ENCODE assay signal across 8 cellular contexts in genomic region chr5:126972062-126972895, GRCh38.
A peak's percentile ranks its signal among the peaks of the same experiment; 100 is the strongest.
DNase-seq lines count a peak whose midpoint lies in the region; ATAC-seq, FAIRE-seq and TF ChIP-seq lines count a peak whose summit lies in the region.

No MANE protein-coding gene starts in this region.

- H3K79me2 ChIP-seq in DOHH2 (ENCODE audit: control insufficient read depth, low read length), result peaks cover 60% of the 10 kb centered on the region

- H3K9me3 Mint-ChIP-seq in T-helper 1 cell treated with Interleukin-12 subunit alpha and Interleukin-12 subunit beta and Interleukin-4 antibody, amounts not matched to agents 30 μg/mL and 1 μg/mL, for 36 hours, result no peaks in the 10 kb centered on the region

- H3K4me3 ChIP-seq in DOHH2 (ENCODE audit: low read length), result peak overlapping the region; percentile 87

- peaks cover 41% of the 10 kb centered on the region for H3K36me3 ChIP-seq in DOHH2 (ENCODE audit: control insufficient read depth, low read length)

- ATAC-seq in GM19328 (IDR thresholded peaks at IDR 0.05; ENCODE audit: unreplicated experiment) (peak; percentile 64), HG03342 (IDR thresholded peaks at IDR 0.05; ENCODE audit: unreplicated experiment) (peak; percentile 65)

- H3F3A ChIP-seq in DOHH2 (ENCODE audit: control insufficient read depth, insufficient read depth), result peaks cover 39% of the 10 kb centered on the region

- peaks cover 9% of the 10 kb centered on the region for H3K36me3 Mint-ChIP-seq in T-helper 1 cell treated with Interleukin-12 subunit alpha and Interleukin-12 subunit beta and Interleukin-4 antibody, amounts not matched to agents 30 μg/mL and 1 μg/mL, for 36 hours (ENCODE audit: low read depth)

- H3K4me1 ChIP-seq in DOHH2 (ENCODE audit: control insufficient read depth, low read length), result peaks cover 78% of the 10 kb centered on the region

- peak; percentile 63 for DNase-seq in iris pigment epithelial cell (ENCODE audit: low read depth)
- no peak for DNase-seq in C1 segment of cervical spinal cord (lab: John Stamatoyannopoulos, UW)
- DNase-seq in RCC 7860 (ENCODE audit: low spot score), result no peak
- DNase-seq in OCI-M2 (lab: John Stamatoyannopoulos, UW; ENCODE audit: unreplicated experiment), result no peak

- H3K27ac Mint-ChIP-seq in T-helper 1 cell treated with Interleukin-12 subunit alpha and Interleukin-12 subunit beta and Interleukin-4 antibody, amounts not matched to agents 30 μg/mL and 1 μg/mL, for 36 hours, result peak overlapping the region; percentile 98

- H4K20me1 ChIP-seq in DOHH2 (ENCODE audit: control insufficient read depth, insufficient read depth, low read depth, low read length), result no peaks in the 10 kb centered on the region

- FAIRE-seq in RCC 7860 (lab: Jason Lieb, UNC), result no peak

- no peaks in the 10 kb centered on the region for H3K27me3 Mint-ChIP-seq in T-helper 1 cell treated with Interleukin-12 subunit alpha and Interleukin-12 subunit beta and Interleukin-4 antibody, amounts not matched to agents 30 μg/mL and 1 μg/mL, for 36 hours (ENCODE audit: low read depth)

- H3K4me3 Mint-ChIP-seq in T-helper 1 cell treated with Interleukin-12 subunit alpha and Interleukin-12 subunit beta and Interleukin-4 antibody, amounts not matched to agents 30 μg/mL and 1 μg/mL, for 36 hours, result peak overlapping the region; percentile 81

- H3K27me3 ChIP-seq in DOHH2 (ENCODE audit: control insufficient read depth, low read length), result no peaks in the 10 kb centered on the region

- H3K27ac ChIP-seq in DOHH2 (ENCODE audit: low read depth, low read length), result peak overlapping the region; percentile 94

- H3K4me1 Mint-ChIP-seq in T-helper 1 cell treated with Interleukin-12 subunit alpha and Interleukin-12 subunit beta and Interleukin-4 antibody, amounts not matched to agents 30 μg/mL and 1 μg/mL, for 36 hours (ENCODE audit: low read depth), result peaks cover 41% of the 10 kb centered on the region

- no peaks in the 10 kb centered on the region for H3K9me2 ChIP-seq in DOHH2 (replicated peaks; ENCODE audit: control insufficient read depth, low read length)

- no peaks in the 10 kb centered on the region for H3K9me3 ChIP-seq in DOHH2 (ENCODE audit: control insufficient read depth, insufficient read depth, low read length)

- H3K4me2 ChIP-seq in DOHH2 (ENCODE audit: low read length), result peak overlapping the region; percentile 91

- TF ChIP-seq CTCF in DOHH2 (IDR thresholded peaks at IDR 0.05; ENCODE audit: low read depth, low read length, poor library complexity, severe bottlenecking), result no peak
